ENCODE assay signal across 22 cellular contexts in genomic region chr6:16904957-16905356, GRCh38.
"Had no signal": no experiment of that assay in that cellular context is flagged by ENCODE, and none has a peak within 500 bp of the region (broad histone marks: within the 10 kb centered on the region; RNA-seq: fewer than 3 reads in every experiment).

No MANE protein-coding gene starts in this region.

- ATAC-seq: left ventricle myocardium superior; lower lobe of right lung; natural killer cell; sciatic nerve; stimulated activated naive CD8-positive, alpha-beta T cell treated with anti-CD3 and anti-CD28 coated beads, Interleukin-15, amount 100 ng/mL, for 72 hours had no signal

- H3K9me3 Mint-ChIP-seq: memory B cell; natural killer cell; neural crest cell; stimulated activated naive CD8-positive, alpha-beta T cell treated with anti-CD3 and anti-CD28 coated beads, Interleukin-15, amount 100 ng/mL, for 72 hours had no signal

- DNase-seq: cortex of kidney; effector CD4-positive, alpha-beta T cell; left ventricle myocardium superior; lower lobe of right lung; natural killer cell; stimulated activated CD4-positive, alpha-beta T cell treated with anti-CD3 and anti-CD28 coated beads, Interleukin-12 subunit alpha, Interleukin-12 subunit beta, amount 100 ng/mL, for 4 hours; stimulated activated CD4-positive, alpha-beta T cell treated with anti-CD3 and anti-CD28 coated beads, Interleukin-1b, Interleukin-23, amount 100 ng/mL, for 48 hours; stimulated activated CD4-positive, alpha-beta T cell treated with anti-CD3 and anti-CD28 coated beads, Interleukin-4, amount 100 ng/mL, for 1 hour; stimulated activated CD8-positive, alpha-beta memory T cell treated with anti-CD3 and anti-CD28 coated beads, Interleukin-4, amount 100 ng/mL, for 48 hours; stimulated activated naive CD4-positive, alpha-beta T cell; stimulated activated naive CD8-positive, alpha-beta T cell treated with anti-CD3 and anti-CD28 coated beads, Interleukin-15, amount 100 ng/mL, for 72 hours; tibial artery; upper lobe of left lung had no signal

- H3K27me3 Mint-ChIP-seq: progenitor cell of endocrine pancreas had no signal

- H3K9me3 ChIP-seq: lower lobe of right lung, tibial artery, upper lobe of left lung had no signal

- H3K27ac ChIP-seq: lower lobe of right lung, parathyroid adenoma, tibial artery, upper lobe of left lung had no signal

- H3K9ac ChIP-seq: parathyroid adenoma had no signal

- H3K4me3 ChIP-seq: lower lobe of right lung, smooth muscle cell, tibial artery, upper lobe of left lung had no signal

- H3K27me3 ChIP-seq: upper lobe of left lung had no signal

- H3K79me2 ChIP-seq: parathyroid adenoma had no signal

- H2AFZ ChIP-seq: parathyroid adenoma had no signal

- H3K36me3 ChIP-seq: lower lobe of right lung, tibial artery, upper lobe of left lung had no signal

- H3K27ac Mint-ChIP-seq: memory B cell; natural killer cell; progenitor cell of endocrine pancreas; stimulated activated naive CD8-positive, alpha-beta T cell treated with anti-CD3 and anti-CD28 coated beads, Interleukin-15, amount 100 ng/mL, for 72 hours had no signal

- H3K36me3 Mint-ChIP-seq: memory B cell, natural killer cell had no signal

- H3K4me1 ChIP-seq: parathyroid adenoma had no signal

- H3K4me2 ChIP-seq: smooth muscle cell had no signal

- FAIRE-seq: frontal cortex, keratinocyte, urothelium cell line had no signal

- H3K4me1 Mint-ChIP-seq: memory B cell; neural crest cell; stimulated activated naive CD8-positive, alpha-beta T cell treated with anti-CD3 and anti-CD28 coated beads, Interleukin-15, amount 100 ng/mL, for 72 hours had no signal

- H3K4me3 Mint-ChIP-seq: memory B cell; natural killer cell; neural crest cell; stimulated activated naive CD8-positive, alpha-beta T cell treated with anti-CD3 and anti-CD28 coated beads, Interleukin-15, amount 100 ng/mL, for 72 hours had no signal
